ENCODE assay signal across 15 cellular contexts in the genomic region with DNA sequence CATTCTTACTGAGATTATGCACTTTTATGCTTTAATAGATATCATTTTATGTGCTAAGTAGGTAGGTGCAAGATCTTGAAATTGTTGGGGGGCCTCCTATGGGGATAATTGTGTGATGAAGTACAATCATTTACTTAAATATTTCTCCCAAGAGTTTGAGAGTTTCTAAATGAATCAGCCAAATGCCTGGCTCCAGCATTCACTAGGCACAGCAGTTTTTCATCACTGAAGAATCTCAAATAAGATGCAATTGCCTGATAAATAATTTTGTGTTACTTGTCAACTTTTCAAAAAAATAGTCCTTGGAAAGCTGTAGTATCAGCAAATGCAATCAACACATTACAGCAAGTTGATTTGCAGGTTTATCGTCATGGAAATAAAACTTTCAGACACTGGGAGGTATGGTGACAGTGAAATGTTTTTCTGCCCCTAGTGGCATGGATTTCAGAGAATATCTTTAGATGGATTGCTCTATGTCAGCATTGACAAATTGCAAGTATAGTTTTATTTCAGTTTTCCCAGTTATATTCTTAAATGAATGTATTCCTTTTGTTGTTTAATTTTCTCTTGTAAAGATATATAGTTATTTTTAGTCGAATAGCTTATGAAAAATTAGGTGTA.
DNase-seq lines count a peak whose midpoint lies in the region; ATAC-seq and TF ChIP-seq lines count a peak whose summit lies in the region.
"Had no signal": no experiment of that assay in that cellular context is flagged by ENCODE, and none has a peak within 500 bp of the region (broad histone marks: within the 10 kb centered on the region; RNA-seq: fewer than 3 reads in every experiment).

No MANE protein-coding gene starts in this region.

- H3K27me3 Mint-ChIP-seq in MCF 10A (ENCODE audit: insufficient read depth, unreplicated experiment) (no peaks in the 10 kb centered on the region), endodermal cell (ENCODE audit: insufficient read depth) (no peaks in the 10 kb centered on the region), glutamatergic neuron (ENCODE audit: unreplicated experiment) (peaks cover 1% of the 10 kb centered on the region)

- CTCF ChIA-PET in MCF 10A (lab: Yijun Ruan, JAX) = interaction anchor here (0.6 kb wide), 1 partner anchor 689 kb away, joined by 3 read pairs; no protein-coding TSS in a partner anchor

- no peak for TF ChIP-seq POLR2A in breast epithelium (IDR thresholded peaks at IDR 0.05)

- H3K27ac ChIP-seq in breast epithelium = no peak overlapping the region
- no peak overlapping the region for H3K27ac ChIP-seq in endodermal cell (ENCODE audit: low read depth, low read length)
- H3K27ac ChIP-seq: BLaER1, upper lobe of left lung had no signal

- ATAC-seq in GM21515 (IDR thresholded peaks at IDR 0.05; ENCODE audit: unreplicated experiment) = no peak
- no peak for ATAC-seq in activated CD4-positive, CD25-positive, alpha-beta regulatory T cell treated with anti-CD3 and anti-CD28 coated beads, Interleukin-2, amount 50 U/mL, for 24 hours

- H3K36me3 Mint-ChIP-seq in MCF 10A (ENCODE audit: insufficient read depth, unreplicated experiment) (no peaks in the 10 kb centered on the region), endodermal cell (ENCODE audit: low read depth) (no peaks in the 10 kb centered on the region), glutamatergic neuron (ENCODE audit: unreplicated experiment) (no peaks in the 10 kb centered on the region)

- peak; percentile 5 for DNase-seq in MCF 10A (ENCODE audit: unreplicated experiment)
- DNase-seq in breast epithelium (ENCODE audit: low spot score in 2 of 2) = no peak
- DNase-seq in OCI-M1 (lab: John Stamatoyannopoulos, UW) = peak; percentile 36
- no peak for DNase-seq in endodermal cell
- no peak for DNase-seq in activated CD4-positive, alpha-beta T cell treated with anti-CD3 and anti-CD28 coated beads for 48 hours
- no peak for DNase-seq in glutamatergic neuron
- DNase-seq: activated T-cell treated with anti-CD3 and anti-CD28 coated beads, Interleukin-2, amount 50 U/mL, for 48 hours; GDM1; KG1; midbrain; NCI-H2107; upper lobe of left lung had no signal

- TF ChIP-seq CTCF in MCF 10A (IDR thresholded peaks at IDR 0.05; ENCODE audit: unreplicated experiment) (no peak), breast epithelium (IDR thresholded peaks at IDR 0.05) (no peak), endodermal cell (conservative IDR thresholded peaks at IDR 0.05) (peak; percentile 51), glutamatergic neuron (IDR thresholded peaks at IDR 0.05; ENCODE audit: partially characterized antibody, unreplicated experiment) (no peak)

- no peaks in the 10 kb centered on the region for H3K9me3 ChIP-seq in breast epithelium
- no peaks in the 10 kb centered on the region for H3K9me3 ChIP-seq in endodermal cell (ENCODE audit: control insufficient read depth, low read length)
- H3K9me3 ChIP-seq: upper lobe of left lung had no signal

- 81% methylated on average over 2 of the region's 2 CpGs; no CpG with 5 or more reads in 1 of the 2 experiments for WGBS in endodermal cell (ENCODE audit: insufficient coverage in 1 of 2, insufficient read length in 1 of 2), 2 experiments

- intact Hi-C loops in MCF 10A (cut with micrococcal nuclease) = no loop called here
- intact Hi-C loops in breast epithelium (cut with DNase I; ENCODE audit: low total_unique reads) = no loop called here

- H3K27me3 ChIP-seq in breast epithelium (no peaks in the 10 kb centered on the region), endodermal cell (ENCODE audit: control insufficient read depth, insufficient read depth, low read length, poor library complexity, severe bottlenecking) (no peaks in the 10 kb centered on the region)
- H3K27me3 ChIP-seq: BLaER1, upper lobe of left lung had no signal

- no TSS peak for BruUV-seq in MCF 10A (replicated peaks; lab: Mats Ljungman, UMichigan)

- H3K4me1 ChIP-seq in breast epithelium (no peaks in the 10 kb centered on the region), endodermal cell (ENCODE audit: control insufficient read depth, insufficient read depth, low read length) (no peaks in the 10 kb centered on the region)
- H3K4me1 ChIP-seq: BLaER1, upper lobe of left lung had no signal

- no peak overlapping the region for H3K9ac ChIP-seq in endodermal cell (ENCODE audit: extremely low read depth, low read length, poor library complexity, severe bottlenecking)
- H3K9ac ChIP-seq: BLaER1 had no signal

- H3K36me3 ChIP-seq in breast epithelium (no peaks in the 10 kb centered on the region), endodermal cell (ENCODE audit: control insufficient read depth, insufficient read depth, low read length) (no peaks in the 10 kb centered on the region)
- H3K36me3 ChIP-seq: BLaER1, upper lobe of left lung had no signal

- H3K27ac Mint-ChIP-seq in MCF 10A (ENCODE audit: low read depth, unreplicated experiment) (no peak overlapping the region), endodermal cell (no peak overlapping the region), glutamatergic neuron (ENCODE audit: unreplicated experiment) (no peak overlapping the region)

- H3K9me3 Mint-ChIP-seq in MCF 10A (ENCODE audit: unreplicated experiment) (no peaks in the 10 kb centered on the region), endodermal cell (peaks cover 6% of the 10 kb centered on the region), glutamatergic neuron (ENCODE audit: unreplicated experiment) (peaks cover 1% of the 10 kb centered on the region)

- H3K4me3 ChIP-seq in breast epithelium (no peak overlapping the region), endodermal cell (ENCODE audit: low read length) (no peak overlapping the region)
- H3K4me3 ChIP-seq: BLaER1, upper lobe of left lung had no signal

- H3K4me1 Mint-ChIP-seq in MCF 10A (ENCODE audit: insufficient read depth, unreplicated experiment) (no peaks in the 10 kb centered on the region), endodermal cell (no peaks in the 10 kb centered on the region), glutamatergic neuron (ENCODE audit: low read depth, unreplicated experiment) (no peaks in the 10 kb centered on the region)

- H3K4me3 Mint-ChIP-seq in MCF 10A (ENCODE audit: unreplicated experiment) = no peak overlapping the region
- no peak overlapping the region for H3K4me3 Mint-ChIP-seq in endodermal cell
- no peak overlapping the region for H3K4me3 Mint-ChIP-seq in glutamatergic neuron (ENCODE audit: unreplicated experiment)

- POLR2A ChIA-PET in MCF 10A (lab: Yijun Ruan, JAX) = no interaction called here

Comparison
In these comparisons a context has a peak if more than half of its experiments do, and no peak if none do; other contexts are left out.
1. DNase-seq: peak in MCF 10A (single experiment) and OCI-M1 (single experiment); none in breast epithelium (0 of 2), endodermal cell (single experiment), activated CD4-positive, alpha-beta T cell treated with anti-CD3 and anti-CD28 coated beads for 48 hours (single experiment) and glutamatergic neuron (single experiment).